In genomic region chr2:127859712-127860085, GRCh38 we compare ENCODE assay signal across 8 cellular contexts. TPM values are rescaled to one million over a fixed set of nuclear protein-coding genes. Genes with fewer than 3 reads are reported as not detected.
DNase-seq lines count a peak whose midpoint lies in the region; ATAC-seq and TF ChIP-seq lines count a peak whose summit lies in the region.

No MANE protein-coding gene starts in this region.

- H3K79me2 ChIP-seq in MM.1S (ENCODE audit: low read length), result peaks cover 32% of the 10 kb centered on the region

- TF ChIP-seq EP300 in sigmoid colon (IDR thresholded peaks at IDR 0.05), result no peak

- H3K4me3 ChIP-seq in MM.1S (ENCODE audit: low read length) (no peak overlapping the region), heart right ventricle (no peak overlapping the region), sigmoid colon (no peak overlapping the region)

- peaks cover 11% of the 10 kb centered on the region; the same call in 1 of the 2 replicates for H3F3A ChIP-seq in MM.1S (ENCODE audit: insufficient read depth, low read length)

- H3K9ac ChIP-seq in MM.1S (ENCODE audit: low read length), result no peak overlapping the region

- H3K4me1 ChIP-seq in MM.1S (ENCODE audit: low read length) (no peaks in the 10 kb centered on the region), heart right ventricle (peaks cover 2 to 62% (median 36%) of the 10 kb centered on the region in 9 donors), sigmoid colon (peaks cover 0 to 37% (median 22%) of the 10 kb centered on the region in 4 donors)

- ATAC-seq in heart right ventricle, result peak in 1 of 8 donors; percentile 4
- no peak for ATAC-seq in GM19351 (IDR thresholded peaks at IDR 0.05; ENCODE audit: unreplicated experiment)
- no peak for ATAC-seq in HG03097 (IDR thresholded peaks at IDR 0.05; ENCODE audit: low FRiP score, unreplicated experiment)

- no peaks in the 10 kb centered on the region for H3K9me3 ChIP-seq in MM.1S (replicated peaks; ENCODE audit: insufficient read depth, low read length)
- H3K9me3 ChIP-seq in heart right ventricle, result no peaks in the 10 kb centered on the region
- H3K9me3 ChIP-seq in sigmoid colon, result no peaks in the 10 kb centered on the region

- H3K27ac ChIP-seq in C4-2B, result peak overlapping the region; percentile 24; the same call in 1 of the 2 replicates
- H3K27ac ChIP-seq in MM.1S (ENCODE audit: low read length), result no peak overlapping the region
- H3K27ac ChIP-seq in heart right ventricle, result peak overlapping the region in 6 of 10 donors; percentile 25 to 61 (median 38)
- H3K27ac ChIP-seq in sigmoid colon, result peak overlapping the region in 2 of 4 donors; percentile 11 to 14

- no peak overlapping the region for H2AFZ ChIP-seq in MM.1S (ENCODE audit: low read length)

- no peak overlapping the region for H3K4me2 ChIP-seq in MM.1S (ENCODE audit: low read depth, low read length)

- H3K27me3 ChIP-seq in MM.1S (replicated peaks; ENCODE audit: insufficient read depth, low read length) (no peaks in the 10 kb centered on the region), heart right ventricle (no peaks in the 10 kb centered on the region), sigmoid colon (no peaks in the 10 kb centered on the region)

- no peaks in the 10 kb centered on the region for H4K20me1 ChIP-seq in MM.1S (ENCODE audit: insufficient read depth, low read length)

- 23 to 29% methylated on average over 8 of the region's 8 CpGs for WGBS in heart right ventricle, 2 donors
- WGBS in sigmoid colon, 2 donors, result 6 to 10% methylated on average over 8 of the region's 8 CpGs

- TF ChIP-seq CTCF in C4-2B (conservative IDR thresholded peaks at IDR 0.05) (no peak), MM.1S (IDR thresholded peaks at IDR 0.05; ENCODE audit: low read length) (no peak), heart right ventricle (IDR thresholded peaks at IDR 0.05) (no peak), sigmoid colon (IDR thresholded peaks at IDR 0.05) (no peak)

- H3K9me2 ChIP-seq in MM.1S (replicated peaks; ENCODE audit: insufficient read depth, low read length), result no peaks in the 10 kb centered on the region

- TF ChIP-seq POLR2A in sigmoid colon (IDR thresholded peaks at IDR 0.05), result no peak

- DNase-seq in MM.1S, result peak; percentile 63
- peak; percentile 72 for DNase-seq in activated CD8-positive, alpha-beta memory T cell treated with anti-CD3 and anti-CD28 coated beads, Interleukin-2, amount 50 U/mL, for 4 hours
- DNase-seq in heart right ventricle, result peak in 1 of 2 donors; percentile 26
- peak; percentile 18 to 34 for DNase-seq in stimulated activated CD4-positive, alpha-beta T cell treated with anti-CD3 and anti-CD28 coated beads, Interleukin-1b, Interleukin-23, amount 100 ng/mL, for 1 hour (ENCODE audit: low read depth in 2 of 2)
- no peak for DNase-seq in sigmoid colon

- intact Hi-C loops in heart right ventricle (cut with DNase I), result no loop called here
- intact Hi-C loops in sigmoid colon (cut with DNase I), result loop anchor here (5.0 kb wide), 1 partner anchor 47 kb away; the partner anchor contains the start of gene WDR33

- H3K36me3 ChIP-seq in MM.1S (replicated peaks; ENCODE audit: insufficient read depth, low read length) (peaks cover 3% of the 10 kb centered on the region; the same call in 1 of the 2 replicates), heart right ventricle (peaks cover 0 to 20% (median 13%) of the 10 kb centered on the region in 9 donors), sigmoid colon (peaks cover 0 to 17% (median 10%) of the 10 kb centered on the region in 4 donors)

RNA-seq across cellular contexts. Expression of gene POLR2D, which starts 1.7 kb away (rescaled TPM):
- total RNA-seq in heart right ventricle (10 to 100 TPM; 19.0 to 26.4 (median 20.7) TPM), sigmoid colon (10 to 100 TPM in 3 of 4 donors, 1 to 10 TPM in 1; 9.7 to 12.9 (median 12.3) TPM)
- polyA plus RNA-seq in heart right ventricle (10 to 100 TPM in 1 of 2 donors, 1 to 10 TPM in 1; 7.5 to 13.3 TPM), sigmoid colon (10 to 100 TPM in 2 of 3 donors, 1 to 10 TPM in 1; 9.9 to 18.8 (median 10.8) TPM)

RNA-seq across cellular contexts. Expression of gene AMMECR1L, which starts 26.1 kb away (rescaled TPM):
- total RNA-seq in heart right ventricle (10 to 100 TPM in 8 of 10 donors, 1 to 10 TPM in 2; 8.2 to 13.2 (median 10.4) TPM), sigmoid colon (10 to 100 TPM in 2 of 4 donors, 1 to 10 TPM in 2; 7.8 to 12.2 (median 9.3) TPM)
- polyA plus RNA-seq in heart right ventricle (1 to 10 TPM; 6.6 to 7.1 TPM), sigmoid colon (1 to 10 TPM; 3.6 to 9.0 (median 5.3) TPM)

RNA-seq across cellular contexts. Expression of gene WDR33, which starts 48.7 kb away (rescaled TPM):
- total RNA-seq in heart right ventricle, result 10 to 100 TPM; 38.5 to 47.6 (median 42.9) TPM
- polyA plus RNA-seq in heart right ventricle, result 10 to 100 TPM; 10.5 to 18.1 TPM
- 10 to 100 TPM; 37.8 to 45.2 (median 44.3) TPM for total RNA-seq in sigmoid colon
- polyA plus RNA-seq in sigmoid colon, result 10 to 100 TPM in 2 of 3 donors, 1 to 10 TPM in 1; 8.3 to 16.1 (median 10.8) TPM
